1 cellular context compared by ENCODE assay signal in the genomic region with DNA sequence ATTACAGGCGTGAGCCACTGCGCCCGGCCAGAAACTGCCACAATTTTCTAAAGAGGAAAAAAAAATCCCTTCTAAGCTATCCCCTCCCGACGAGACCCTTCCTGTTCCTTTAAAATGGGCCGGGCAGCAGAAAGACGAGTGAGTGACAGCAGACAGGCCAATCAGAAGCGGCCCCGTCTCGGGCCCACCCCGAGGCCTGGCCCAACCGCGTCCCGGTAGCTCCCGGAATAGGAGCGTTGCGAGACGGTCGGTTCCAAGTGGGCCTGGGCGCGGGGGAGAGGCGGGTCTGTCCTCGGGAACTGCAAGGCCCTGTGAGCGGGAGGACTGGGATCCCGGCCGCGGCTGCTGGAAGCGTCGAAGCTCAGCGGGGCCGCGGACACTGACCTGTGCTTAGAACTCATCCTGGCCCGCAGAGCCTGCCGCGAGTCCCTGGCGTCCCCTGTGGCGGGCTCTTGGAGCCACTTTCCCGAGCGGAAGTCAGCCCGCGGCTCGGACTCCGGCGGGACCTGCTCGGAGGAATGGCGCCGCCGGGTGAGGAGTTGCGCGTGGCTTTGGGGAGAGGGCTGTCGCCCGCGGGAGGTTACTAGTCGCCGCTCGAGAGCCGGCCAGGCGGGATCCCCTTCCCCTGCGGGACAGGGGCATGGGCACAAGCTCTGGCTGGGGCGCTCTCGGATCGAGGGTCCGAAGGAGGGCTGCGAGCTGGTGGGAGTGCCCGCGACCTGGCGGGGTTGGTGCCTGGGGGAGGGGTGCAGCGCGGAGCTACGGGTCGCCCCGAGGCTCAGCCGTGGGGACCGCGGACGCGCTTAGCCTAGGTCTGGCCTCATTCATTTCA.
TF ChIP-seq lines count a peak whose summit lies in the region.

Gene MROH8 (minus strand): TSS at position 710 of the 832 bp plus-strand sequence.
Gene RPN2 (plus strand): TSS at position 492 of the 832 bp plus-strand sequence. CDS start 27 bp downstream, at position 519.

TF ChIP-seq in K562, 482 proteins besides CTCF, POLR2A, EP300 and RAD21 (continued from another document and continues in another):
- TF ChIP-seq, protein P1, sequence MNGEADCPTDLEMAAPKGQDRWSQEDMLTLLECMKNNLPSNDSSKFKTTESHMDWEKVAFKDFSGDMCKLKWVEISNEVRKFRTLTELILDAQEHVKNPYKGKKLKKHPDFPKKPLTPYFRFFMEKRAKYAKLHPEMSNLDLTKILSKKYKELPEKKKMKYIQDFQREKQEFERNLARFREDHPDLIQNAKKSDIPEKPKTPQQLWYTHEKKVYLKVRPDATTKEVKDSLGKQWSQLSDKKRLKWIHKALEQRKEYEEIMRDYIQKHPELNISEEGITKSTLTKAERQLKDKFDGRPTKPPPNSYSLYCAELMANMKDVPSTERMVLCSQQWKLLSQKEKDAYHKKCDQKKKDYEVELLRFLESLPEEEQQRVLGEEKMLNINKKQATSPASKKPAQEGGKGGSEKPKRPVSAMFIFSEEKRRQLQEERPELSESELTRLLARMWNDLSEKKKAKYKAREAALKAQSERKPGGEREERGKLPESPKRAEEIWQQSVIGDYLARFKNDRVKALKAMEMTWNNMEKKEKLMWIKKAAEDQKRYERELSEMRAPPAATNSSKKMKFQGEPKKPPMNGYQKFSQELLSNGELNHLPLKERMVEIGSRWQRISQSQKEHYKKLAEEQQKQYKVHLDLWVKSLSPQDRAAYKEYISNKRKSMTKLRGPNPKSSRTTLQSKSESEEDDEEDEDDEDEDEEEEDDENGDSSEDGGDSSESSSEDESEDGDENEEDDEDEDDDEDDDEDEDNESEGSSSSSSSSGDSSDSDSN (IDR thresholded peaks at IDR 0.05; ENCODE audit: borderline replicate concordance in 1 of 2, low read depth in 2 of 2, low read length in 2 of 2), result 0 out of 4 replicates have a peak, but pooled peaks of 1 of the 2 experiments have one; percentile 36
- no peak for TF ChIP-seq MEF2A (IDR thresholded peaks at IDR 0.05; ENCODE audit: control insufficient read depth, low read depth, low read length)
- no peak for TF ChIP-seq HDAC2 (IDR thresholded peaks at IDR 0.05)
- no peak for TF ChIP-seq ZNF124 (CRISPR knock-in tag; IDR thresholded peaks at IDR 0.05)
- no peak for TF ChIP-seq USF1 (CRISPR knock-in tag; IDR thresholded peaks at IDR 0.05)
- no peak for TF ChIP-seq RBM14 (IDR thresholded peaks at IDR 0.05; ENCODE audit: borderline replicate concordance, insufficient read depth, low read depth, low read length)
- TF ChIP-seq TCF7L2 (IDR thresholded peaks at IDR 0.05; ENCODE audit: low read depth, low read length), result peak; percentile 90
- peak; percentile 57 for TF ChIP-seq VEZF1 (CRISPR knock-in tag; IDR thresholded peaks at IDR 0.05)
- TF ChIP-seq, protein P2, sequence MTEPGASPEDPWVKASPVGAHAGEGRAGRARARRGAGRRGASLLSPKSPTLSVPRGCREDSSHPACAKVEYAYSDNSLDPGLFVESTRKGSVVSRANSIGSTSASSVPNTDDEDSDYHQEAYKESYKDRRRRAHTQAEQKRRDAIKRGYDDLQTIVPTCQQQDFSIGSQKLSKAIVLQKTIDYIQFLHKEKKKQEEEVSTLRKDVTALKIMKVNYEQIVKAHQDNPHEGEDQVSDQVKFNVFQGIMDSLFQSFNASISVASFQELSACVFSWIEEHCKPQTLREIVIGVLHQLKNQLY (CRISPR knock-in tag; conservative IDR thresholded peaks at IDR 0.05), result no peak
- TF ChIP-seq SIX5 (IDR thresholded peaks at IDR 0.05; ENCODE audit: borderline replicate concordance in 1 of 2, insufficient read depth in 1 of 2, low read depth in 1 of 2, low read length in 2 of 2), result peak; percentile 30 to 34; a peak in 2 of 4 replicates
- TF ChIP-seq LARP7 (IDR thresholded peaks at IDR 0.05), result no peak
- 0 out of 2 replicates have a peak, but pooled peaks have one; percentile 10 for TF ChIP-seq ZBTB33 (CRISPR knock-in tag; IDR thresholded peaks at IDR 0.05)
- peak; percentile 94 for TF ChIP-seq GABPA (tag; conservative IDR thresholded peaks at IDR 0.05; ENCODE audit: low read depth)
- TF ChIP-seq RUNX1 (IDR thresholded peaks at IDR 0.05; ENCODE audit: low read depth), result no peak
- no peak for TF ChIP-seq ZNF561 (CRISPR knock-in tag; conservative IDR thresholded peaks at IDR 0.05)
- TF ChIP-seq SRSF1 (IDR thresholded peaks at IDR 0.05; ENCODE audit: low read depth, low read length), result no peak
- TF ChIP-seq ARID1B (IDR thresholded peaks at IDR 0.05), result no peak
- no peak for TF ChIP-seq ZNF449 (CRISPR knock-in tag; IDR thresholded peaks at IDR 0.05)
- no peak for TF ChIP-seq ZBTB34 (CRISPR knock-in tag; IDR thresholded peaks at IDR 0.05)
- TF ChIP-seq TCF15 (CRISPR knock-in tag; IDR thresholded peaks at IDR 0.05), result no peak
- TF ChIP-seq PYGO2 (tag; IDR thresholded peaks at IDR 0.05), result no peak
- no peak for TF ChIP-seq ZNF121 (CRISPR knock-in tag; conservative IDR thresholded peaks at IDR 0.05)
- TF ChIP-seq HLTF (IDR thresholded peaks at IDR 0.05), result 0 out of 2 replicates have a peak, but pooled peaks have one; percentile 41
- no peak for TF ChIP-seq CREB5 (CRISPR knock-in tag; IDR thresholded peaks at IDR 0.05)
- no peak for TF ChIP-seq ZNF583 (CRISPR knock-in tag; IDR thresholded peaks at IDR 0.05)
- TF ChIP-seq, protein P3, sequence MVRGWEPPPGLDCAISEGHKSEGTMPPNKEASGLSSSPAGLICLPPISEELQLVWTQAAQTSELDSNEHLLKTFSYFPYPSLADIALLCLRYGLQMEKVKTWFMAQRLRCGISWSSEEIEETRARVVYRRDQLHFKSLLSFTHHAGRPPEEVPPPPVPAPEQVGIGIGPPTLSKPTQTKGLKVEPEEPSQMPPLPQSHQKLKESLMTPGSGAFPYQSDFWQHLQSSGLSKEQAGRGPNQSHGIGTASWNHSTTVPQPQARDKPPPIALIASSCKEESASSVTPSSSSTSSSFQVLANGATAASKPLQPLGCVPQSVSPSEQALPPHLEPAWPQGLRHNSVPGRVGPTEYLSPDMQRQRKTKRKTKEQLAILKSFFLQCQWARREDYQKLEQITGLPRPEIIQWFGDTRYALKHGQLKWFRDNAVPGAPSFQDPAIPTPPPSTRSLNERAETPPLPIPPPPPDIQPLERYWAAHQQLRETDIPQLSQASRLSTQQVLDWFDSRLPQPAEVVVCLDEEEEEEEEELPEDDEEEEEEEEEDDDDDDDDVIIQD (CRISPR knock-in tag; IDR thresholded peaks at IDR 0.05), result no peak
- TF ChIP-seq CREM (IDR thresholded peaks at IDR 0.05; ENCODE audit: low read depth), result peak; percentile 74
